31 cellular contexts compared by ENCODE assay signal in genomic region chr22:44990328-44990727, GRCh38. TPM values are rescaled to one million over a fixed set of nuclear protein-coding genes. Genes with fewer than 3 reads are reported as not detected.
DNase-seq lines count a peak whose midpoint lies in the region; ATAC-seq, FAIRE-seq and TF ChIP-seq lines count a peak whose summit lies in the region.
"Had no signal": no experiment of that assay in that cellular context is flagged by ENCODE, and none has a peak within 500 bp of the region (broad histone marks: within the 10 kb centered on the region; RNA-seq: fewer than 3 reads in every experiment).

No MANE protein-coding gene starts in this region.

- H3K23ac ChIP-seq in IMR-90 (ENCODE audit: low read depth, low read length), result no peak overlapping the region

- no peak overlapping the region for H2BK5ac ChIP-seq in IMR-90 (ENCODE audit: low read depth, low read length, poor library complexity, severe bottlenecking)

- H3K4me3 ChIP-seq in HepG2 (replicated peaks in 1 of 3; ENCODE audit: insufficient read depth in 1 of 3, low read depth in 2 of 3, low read length in 3 of 3) (no peak overlapping the region), right lobe of liver (no peak overlapping the region), IMR-90 (ENCODE audit: insufficient read depth, low read depth, low read length) (no peak overlapping the region), K562 (no peak overlapping the region)
- H3K4me3 ChIP-seq: BLaER1, GM12878 had no signal

- dilution Hi-C loops in IMR-90 (cut with HindIII; ENCODE audit: low sequenced_read_pairs, unreplicated experiment), result no loop called here

- H4K91ac ChIP-seq in IMR-90 (ENCODE audit: insufficient read depth, low read depth, low read length), result no peak overlapping the region

- no peak overlapping the region for H3K4me3 Mint-ChIP-seq in nephron progenitor cell
- H3K4me3 Mint-ChIP-seq: CD14-positive monocyte; CD4-positive, alpha-beta memory T cell; CD4-positive, CD25-positive, alpha-beta regulatory T cell; CD8-positive, alpha-beta memory T cell had no signal

- peaks cover 6% of the 10 kb centered on the region for H3K9me3 Mint-ChIP-seq in nephron progenitor cell
- H3K9me3 Mint-ChIP-seq: CD4-positive, alpha-beta memory T cell; CD4-positive, CD25-positive, alpha-beta regulatory T cell; CD8-positive, alpha-beta memory T cell had no signal

- H4K8ac ChIP-seq in IMR-90 (ENCODE audit: low read depth in 2 of 2, low read length in 2 of 2), result no peak overlapping the region

- CTCF ChIA-PET in HepG2 (lab: Yijun Ruan, JAX; ENCODE audit: low intra/inter-chr PET ratio, low total read pairs) (no interaction called here), IMR-90 (lab: Yijun Ruan, JAX) (no interaction called here), K562 (lab: Yijun Ruan, JAX; ENCODE audit: low intra/inter-chr PET ratio) (no interaction called here)

- TF ChIP-seq CTCF in HepG2 (CRISPR knock-in tag; IDR thresholded peaks at IDR 0.05) (no peak), right lobe of liver (IDR thresholded peaks at IDR 0.05) (no peak), IMR-90 (conservative IDR thresholded peaks at IDR 0.05; ENCODE audit: low read depth, low read length) (no peak), K562 (IDR thresholded peaks at IDR 0.05 in 2 of 3, conservative IDR thresholded peaks at IDR 0.05 in 1 of 3; ENCODE audit: insufficient read depth in 2 of 3, low read depth in 1 of 3, low read length in 3 of 3) (no peak), nephron progenitor cell (IDR thresholded peaks at IDR 0.05) (no peak)

- no peak overlapping the region for H2BK15ac ChIP-seq in IMR-90 (ENCODE audit: low read depth, low read length)

- H3K9ac ChIP-seq in HepG2 (ENCODE audit: insufficient read depth, low read depth, low read length) (no peak overlapping the region), IMR-90 (ENCODE audit: low read depth, low read length) (no peak overlapping the region), K562 (ENCODE audit: insufficient read depth in 1 of 2, low read depth in 2 of 2, low read length in 2 of 2) (no peak overlapping the region)
- H3K9ac ChIP-seq: BLaER1 had no signal

- ATAC-seq in HepG2 (no peak), right lobe of liver (no peak), IMR-90 (ENCODE audit: low read depth) (no peak), K562 (no peak), HG03521 (IDR thresholded peaks at IDR 0.05; ENCODE audit: unreplicated experiment) (no peak), HG02981 (IDR thresholded peaks at IDR 0.05; ENCODE audit: unreplicated experiment) (no peak)
- ATAC-seq: GM12878 had no signal

- H4K20me1 ChIP-seq in HepG2 (ENCODE audit: insufficient read depth, low read length) (peaks cover 3% of the 10 kb centered on the region; the same call in 1 of the 2 replicates), IMR-90 (ENCODE audit: insufficient read depth, low read length) (no peaks in the 10 kb centered on the region), K562 (replicated peaks; ENCODE audit: control insufficient read depth, insufficient read depth, low read length) (no peaks in the 10 kb centered on the region)

- peaks cover 15% of the 10 kb centered on the region for H3K4me1 Mint-ChIP-seq in nephron progenitor cell
- H3K4me1 Mint-ChIP-seq: CD14-positive monocyte; CD4-positive, alpha-beta memory T cell; CD4-positive, CD25-positive, alpha-beta regulatory T cell; CD8-positive, alpha-beta memory T cell had no signal

- H3K27me3 ChIP-seq in HepG2 (ENCODE audit: control insufficient read depth in 1 of 2, insufficient read depth in 2 of 2, low read length in 2 of 2), result peaks cover 2 to 56% of the 10 kb centered on the region in 2 experiments; a peak in 3 of 5 replicates
- no peaks in the 10 kb centered on the region for H3K27me3 ChIP-seq in right lobe of liver
- H3K27me3 ChIP-seq in IMR-90 (ENCODE audit: control insufficient read depth, insufficient read depth, low read length), result peaks cover 35% of the 10 kb centered on the region
- H3K27me3 ChIP-seq in K562 (ENCODE audit: control insufficient read depth in 2 of 2, insufficient read depth in 2 of 2, low read length in 2 of 2), result peaks cover 4 to 48% of the 10 kb centered on the region in 2 experiments; a peak in 3 of 5 replicates
- H3K27me3 ChIP-seq: BE2C, BLaER1 had no signal

- H4K5ac ChIP-seq in IMR-90 (ENCODE audit: low read depth, low read length), result no peak overlapping the region

- 62% methylated on average over 13 of the region's 13 CpGs for WGBS in HepG2 (ENCODE audit: low lambda C conversion rate)
- WGBS in right lobe of liver (ENCODE audit: insufficient coverage, low coverage, low lambda C conversion rate, missing lambda C conversion rate), result 69% methylated on average over 13 of the region's 13 CpGs
- 77% methylated on average over 9 of the region's 13 CpGs; no CpG with 5 or more reads in 1 of the 2 experiments for WGBS in IMR-90 (ENCODE audit: extremely low coverage in 2 of 2, insufficient read length in 1 of 2), 2 experiments
- WGBS in K562 (ENCODE audit: insufficient coverage, low coverage, missing lambda C conversion rate), result 0% methylated on average over 13 of the region's 13 CpGs

- peaks cover 38% of the 10 kb centered on the region for H3K36me3 Mint-ChIP-seq in nephron progenitor cell (ENCODE audit: low read depth)
- H3K36me3 Mint-ChIP-seq: CD14-positive monocyte; CD4-positive, alpha-beta memory T cell; CD4-positive, CD25-positive, alpha-beta regulatory T cell; CD8-positive, alpha-beta memory T cell had no signal

- intact Hi-C loops in HepG2 (cut with micrococcal nuclease; ENCODE audit: unreplicated experiment) (no loop called here), right lobe of liver (cut with DNase I) (no loop called here), IMR-90 (cut with micrococcal nuclease) (no loop called here), K562 (cut with micrococcal nuclease) (no loop called here)

- no peak overlapping the region for H3K4ac ChIP-seq in IMR-90 (ENCODE audit: low read depth, low read length)

- H3K4me2 ChIP-seq in HepG2 (ENCODE audit: low read depth, low read length), result no peak overlapping the region
- H3K4me2 ChIP-seq in IMR-90 (ENCODE audit: low read depth, low read length), result no peak overlapping the region
- no peak overlapping the region for H3K4me2 ChIP-seq in K562 (ENCODE audit: insufficient read depth, low read length)
- H3K4me2 ChIP-seq: BLaER1 had no signal

- H3K9me3 ChIP-seq in HepG2 (ENCODE audit: low read length), result no peaks in the 10 kb centered on the region
- H3K9me3 ChIP-seq in right lobe of liver, result no peaks in the 10 kb centered on the region
- H3K9me3 ChIP-seq in IMR-90 (ENCODE audit: control insufficient read depth, insufficient read depth, low read length), result peaks cover 2% of the 10 kb centered on the region
- H3K9me3 ChIP-seq in K562 (replicated peaks; ENCODE audit: control insufficient read depth, insufficient read depth, low read depth, low read length), result no peaks in the 10 kb centered on the region
- H3K9me3 ChIP-seq: BE2C had no signal

- FAIRE-seq in HepG2 (lab: Jason Lieb, UNC) (no peak), K562 (lab: Jason Lieb, UNC) (no peak)
- FAIRE-seq: GM12878, GM12892, GM18507, GM19239 had no signal

- no peak overlapping the region for H2AK9ac ChIP-seq in IMR-90 (replicated peaks; ENCODE audit: low read depth, low read length, poor library complexity)

- no peak overlapping the region for H2AK5ac ChIP-seq in IMR-90 (ENCODE audit: low read depth, low read length)

- no peak for TF ChIP-seq POLR2A in HepG2 (IDR thresholded peaks at IDR 0.05; ENCODE audit: insufficient read depth in 1 of 2, low read depth in 2 of 2, low read length in 2 of 2)
- no peak for TF ChIP-seq POLR2A in right lobe of liver (IDR thresholded peaks at IDR 0.05)
- no peak for TF ChIP-seq POLR2A in IMR-90 (IDR thresholded peaks at IDR 0.05; ENCODE audit: low read depth, low read length)
- no peak for TF ChIP-seq POLR2A in K562 (conservative IDR thresholded peaks at IDR 0.05)

- H3K14ac ChIP-seq in IMR-90 (replicated peaks; ENCODE audit: low read depth, low read length), result no peak overlapping the region

- no peaks in the 10 kb centered on the region for H3K79me1 ChIP-seq in IMR-90 (ENCODE audit: low read depth in 1 of 2, low read length in 2 of 2)

- BruUV-seq in HepG2 (replicated peaks; lab: Mats Ljungman, UMichigan), result no TSS peak
- no TSS peak for BruUV-seq in IMR-90 (replicated peaks; lab: Mats Ljungman, UMichigan)
- BruUV-seq in K562 (replicated peaks; lab: Mats Ljungman, UMichigan), result no TSS peak

- H2AFZ ChIP-seq in HepG2 (ENCODE audit: low read length), result no peak overlapping the region
- H2AFZ ChIP-seq in IMR-90 (replicated peaks; ENCODE audit: low read length, poor library complexity), result no peak overlapping the region
- H2AFZ ChIP-seq in K562 (ENCODE audit: low read depth, low read length), result no peak overlapping the region

- POLR2A ChIA-PET in HepG2 (lab: Yijun Ruan, JAX), result no interaction called here
- POLR2A ChIA-PET in IMR-90 (lab: Charles Lee; ENCODE audit: unreplicated experiment), result no interaction called here
- POLR2A ChIA-PET in K562 (lab: Yijun Ruan, JAX), result no interaction called here

- no peak overlapping the region for H3K56ac ChIP-seq in IMR-90 (ENCODE audit: extremely low read depth, insufficient read depth, low read length)

- in situ Hi-C loops in HepG2 (cut with HindIII; ENCODE audit: extremely low pct_ligation_motif_present, low pct_unique_long_range_greater_than_20kb), result no loop called here
- in situ Hi-C loops in IMR-90 (cut with MboI; ENCODE audit: low sequenced_read_pairs), result loop anchor here (25.0 kb wide), 1 partner anchor 572 kb away; no protein-coding TSS in a partner anchor
- in situ Hi-C loops in K562 (cut with MboI), result no loop called here

- H2BK120ac ChIP-seq in IMR-90 (ENCODE audit: low read depth, low read length), result no peak overlapping the region

- no peak overlapping the region for H2BK20ac ChIP-seq in IMR-90 (ENCODE audit: low read depth, low read length)

- H3K4me1 ChIP-seq in HepG2 (ENCODE audit: insufficient read depth, low read length), result no peaks in the 10 kb centered on the region
- no peaks in the 10 kb centered on the region for H3K4me1 ChIP-seq in right lobe of liver
- H3K4me1 ChIP-seq in IMR-90 (ENCODE audit: control insufficient read depth, insufficient read depth, low read length), result no peaks in the 10 kb centered on the region
- no peaks in the 10 kb centered on the region; a peak in 1 of 5 replicates for H3K4me1 ChIP-seq in K562 (replicated peaks in 1 of 2; ENCODE audit: control insufficient read depth in 2 of 2, insufficient read depth in 2 of 2, low read length in 2 of 2)

- H3K27me3 Mint-ChIP-seq in nephron progenitor cell (ENCODE audit: low read depth, poor library complexity), result no peaks in the 10 kb centered on the region

- TF ChIP-seq EP300 in HepG2 (IDR thresholded peaks at IDR 0.05; ENCODE audit: low read depth in 2 of 2, low read length in 2 of 2) (no peak), HepG2 (CRISPR knock-in tag; IDR thresholded peaks at IDR 0.05; ENCODE audit: borderline replicate concordance) (no peak), K562 (IDR thresholded peaks at IDR 0.05; ENCODE audit: low read length) (no peak)

- no peak overlapping the region for H3K18ac ChIP-seq in IMR-90 (ENCODE audit: low read depth, low read length)

- no peak overlapping the region for H3K27ac ChIP-seq in HepG2 (ENCODE audit: extremely low read length, insufficient read depth, low read length)
- no peak overlapping the region for H3K27ac ChIP-seq in right lobe of liver
- H3K27ac ChIP-seq in IMR-90 (ENCODE audit: insufficient read depth, low read length), result no peak overlapping the region
- H3K27ac ChIP-seq in K562 (ENCODE audit: extremely low read depth, low read depth, low read length), result no peak overlapping the region
- H3K27ac ChIP-seq: 22Rv1, BLaER1 had no signal

- no peak for TF ChIP-seq RAD21 in HepG2 (CRISPR knock-in tag; IDR thresholded peaks at IDR 0.05)
- TF ChIP-seq RAD21 in IMR-90 (IDR thresholded peaks at IDR 0.05; ENCODE audit: low read length), result no peak
- no peak for TF ChIP-seq RAD21 in K562 (CRISPR knock-in tag; conservative IDR thresholded peaks at IDR 0.05 in 1 of 2, IDR thresholded peaks at IDR 0.05 in 1 of 2)

- H3K36me3 ChIP-seq in HepG2 (replicated peaks in 1 of 2; ENCODE audit: control insufficient read depth in 1 of 2, insufficient read depth in 2 of 2, low read length in 2 of 2), result no peaks in the 10 kb centered on the region
- no peaks in the 10 kb centered on the region for H3K36me3 ChIP-seq in right lobe of liver
- no peaks in the 10 kb centered on the region for H3K36me3 ChIP-seq in IMR-90 (ENCODE audit: control insufficient read depth, insufficient read depth, low read length)
- no peaks in the 10 kb centered on the region for H3K36me3 ChIP-seq in K562 (ENCODE audit: control insufficient read depth, insufficient read depth, low read length)
- H3K36me3 ChIP-seq: BLaER1 had no signal

- DNase-seq in HepG2 (ENCODE audit: low spot score), result no peak
- no peak for DNase-seq in right lobe of liver
- DNase-seq in IMR-90, result no peak
- DNase-seq in K562 (ENCODE audit: extremely low read depth in 1 of 4, low spot score in 3 of 4), result no peak
- DNase-seq in nephron progenitor cell, result no peak
- DNase-seq in T-helper 1 cell, result no peak
- DNase-seq: ACHN; BE2C; C1 segment of cervical spinal cord; CD4-positive, alpha-beta memory T cell; CD4-positive, CD25-positive, alpha-beta regulatory T cell; CD8-positive, alpha-beta memory T cell; COR-L47; DMS 273 treated with DMSO at 0.1 percent for 48 hours; DMS153; DMS53; DMS79; DND-41; EL; GDM1 had no signal

- H3K27ac Mint-ChIP-seq in nephron progenitor cell, result peak overlapping the region; percentile 46
- H3K27ac Mint-ChIP-seq: CD14-positive monocyte; CD4-positive, alpha-beta memory T cell; CD4-positive, CD25-positive, alpha-beta regulatory T cell; CD8-positive, alpha-beta memory T cell had no signal

- no peaks in the 10 kb centered on the region for H3K79me2 ChIP-seq in HepG2 (ENCODE audit: insufficient read depth, low read length)
- no peaks in the 10 kb centered on the region for H3K79me2 ChIP-seq in K562 (ENCODE audit: control insufficient read depth, insufficient read depth, low read length)

- H3K9me1 ChIP-seq in IMR-90 (ENCODE audit: insufficient read depth, low read length) (no peaks in the 10 kb centered on the region), K562 (ENCODE audit: control insufficient read depth, insufficient read depth, low read length) (no peaks in the 10 kb centered on the region)

RNA-seq across cellular contexts. Expression of gene PHF21B, which starts 19.5 kb away (rescaled TPM):
- not detected in 2 replicates for total RNA-seq in HepG2 (2016; rRNA removed; fragmentation: Illumina TruSeq; extraction: Trizol)
- not detected in 2 replicates for total RNA-seq in HepG2 (2016; cell fraction: cytosol; rRNA removed; fragmentation: Illumina TruSeq; extraction: Trizol; ENCODE audit: low read depth)
- not detected in 2 replicates for total RNA-seq in HepG2 (2016; cell fraction: insoluble cytoplasmic fraction; rRNA removed; fragmentation: Illumina TruSeq; extraction: Trizol)
- not detected in 2 replicates for total RNA-seq in HepG2 (2016; cell fraction: membrane; rRNA removed; fragmentation: Illumina TruSeq; extraction: Trizol)
- total RNA-seq in HepG2 (2016; cell fraction: nucleus; rRNA removed; fragmentation: Illumina TruSeq; extraction: Trizol), result not detected in 2 replicates
- not detected in 2 replicates for polyA plus RNA-seq in HepG2 (2011; rRNA removed)
- polyA plus RNA-seq in HepG2 (2011; cell fraction: cytosol; rRNA removed), result not detected in 2 replicates
- not detected in 2 replicates for polyA plus RNA-seq in HepG2 (2011; cell fraction: nucleus; rRNA removed)
- polyA plus RNA-seq in HepG2 (2012), result not detected in 2 replicates
- polyA plus RNA-seq in HepG2 (2016; cell fraction: cytosol; fragmentation: Illumina TruSeq; extraction: Trizol; ENCODE audit: low read depth), result not detected in 2 replicates
- not detected in 2 replicates for polyA plus RNA-seq in HepG2 (2016; cell fraction: insoluble cytoplasmic fraction; fragmentation: Illumina TruSeq; extraction: Trizol; ENCODE audit: low read depth)
- not detected in 2 replicates for polyA plus RNA-seq in HepG2 (2016; cell fraction: membrane; fragmentation: Illumina TruSeq; extraction: Trizol; ENCODE audit: low read depth)
- not detected in 2 replicates for polyA plus RNA-seq in HepG2 (2016; cell fraction: nucleus; fragmentation: Illumina TruSeq; extraction: Trizol; ENCODE audit: insufficient read depth, low read depth)
- polyA minus RNA-seq in HepG2 (2011; rRNA and poly(A)+ RNA removed; ENCODE audit: low replicate concordance), result 0.05 TPM in 1 of 2 replicates, not detected in the other
- not detected in 2 replicates for polyA minus RNA-seq in HepG2 (2011; cell fraction: cytosol; rRNA and poly(A)+ RNA removed)
- not detected in 2 replicates for polyA minus RNA-seq in HepG2 (2011; cell fraction: nucleus; rRNA and poly(A)+ RNA removed)
- total RNA-seq in right lobe of liver, result not detected
- not detected in 2 replicates for total RNA-seq in IMR-90 (2012; rRNA removed)
- 0.02 and 0.09 TPM in 2 replicates for polyA plus RNA-seq in IMR-90 (2012; rRNA removed)
- 0.01 and 0.02 TPM in 2 replicates for polyA plus RNA-seq in IMR-90 (2012; cell fraction: cytosol; rRNA removed)
- 0.09 and 0.13 TPM in 2 replicates for polyA plus RNA-seq in IMR-90 (2012; cell fraction: nucleus; rRNA removed; ENCODE audit: low replicate concordance)
- total RNA-seq in K562 (2011; cell fraction: chromatin; rRNA removed; ENCODE audit: low replicate concordance), result 0.62 TPM in 1 of 2 replicates, not detected in the other
- total RNA-seq in K562 (2011; cell fraction: nucleolus; rRNA removed), result 0.13 and 0.33 TPM in 2 replicates
- total RNA-seq in K562 (2011; cell fraction: nucleoplasm; rRNA removed), result not detected in 2 replicates
- total RNA-seq in K562 (2014; rRNA removed), result not detected in 2 replicates
- total RNA-seq in K562 (2014; rRNA removed; fragmentation: Illumina TruSeq; extraction: Trizol), result not detected in 2 replicates
- total RNA-seq in K562 (2015; rRNA removed; fragmentation: Illumina TruSeq; extraction: Trizol), result not detected in 2 replicates
- 0.22 TPM in 1 of 2 replicates, not detected in the other for total RNA-seq in K562 (2021)
- not detected in 2 replicates for polyA plus RNA-seq in K562 (2011; rRNA removed)
- not detected in 2 replicates for polyA plus RNA-seq in K562 (2011; cell fraction: cytosol; rRNA removed)
- polyA plus RNA-seq in K562 (2011; cell fraction: nucleus; rRNA removed), result 0.21 TPM in 1 of 2 replicates, not detected in the other
- polyA plus RNA-seq in K562 (2012), result not detected in 2 replicates
- polyA plus RNA-seq in K562 (2014; fragmentation: Illumina TruSeq; extraction: Trizol), result not detected in 2 replicates
- polyA plus RNA-seq in K562 (2014; fragmentation: Nextera tagmentation; extraction: Ambion mirVana), result not detected
- 0.04 TPM in 1 of 2 replicates, not detected in the other for polyA plus RNA-seq in K562 (2014; rRNA removed)
- polyA minus RNA-seq in K562 (2011; rRNA and poly(A)+ RNA removed), result not detected in 2 replicates
- polyA minus RNA-seq in K562 (2011; cell fraction: cytosol; rRNA and poly(A)+ RNA removed), result not detected in 2 replicates
- polyA minus RNA-seq in K562 (2011; cell fraction: nucleus; rRNA and poly(A)+ RNA removed), result not detected in 2 replicates
- total RNA-seq: A172; CD4-positive, alpha-beta memory T cell; CD4-positive, CD25-positive, alpha-beta regulatory T cell; CD8-positive, alpha-beta memory T cell; GM12878 had no signal
- polyA plus RNA-seq: AG04450; CD14-positive monocyte; CD4-positive, alpha-beta memory T cell; CD4-positive, CD25-positive, alpha-beta regulatory T cell; CD8-positive, alpha-beta memory T cell had no signal

Comparison
In these comparisons a context has a peak if more than half of its experiments do, and no peak if none do; other contexts are left out.
1. Of the 241 proteins assayed by ChIP-seq in both HepG2 and K562: peak only in HepG2: MAFF; only in K562: HNRNPLL; in both: none; in neither: 238; mixed calls (peak in some experiments, not most) for 1.